Comparison of ENCODE assay signal across 18 cellular contexts in the genomic region with DNA sequence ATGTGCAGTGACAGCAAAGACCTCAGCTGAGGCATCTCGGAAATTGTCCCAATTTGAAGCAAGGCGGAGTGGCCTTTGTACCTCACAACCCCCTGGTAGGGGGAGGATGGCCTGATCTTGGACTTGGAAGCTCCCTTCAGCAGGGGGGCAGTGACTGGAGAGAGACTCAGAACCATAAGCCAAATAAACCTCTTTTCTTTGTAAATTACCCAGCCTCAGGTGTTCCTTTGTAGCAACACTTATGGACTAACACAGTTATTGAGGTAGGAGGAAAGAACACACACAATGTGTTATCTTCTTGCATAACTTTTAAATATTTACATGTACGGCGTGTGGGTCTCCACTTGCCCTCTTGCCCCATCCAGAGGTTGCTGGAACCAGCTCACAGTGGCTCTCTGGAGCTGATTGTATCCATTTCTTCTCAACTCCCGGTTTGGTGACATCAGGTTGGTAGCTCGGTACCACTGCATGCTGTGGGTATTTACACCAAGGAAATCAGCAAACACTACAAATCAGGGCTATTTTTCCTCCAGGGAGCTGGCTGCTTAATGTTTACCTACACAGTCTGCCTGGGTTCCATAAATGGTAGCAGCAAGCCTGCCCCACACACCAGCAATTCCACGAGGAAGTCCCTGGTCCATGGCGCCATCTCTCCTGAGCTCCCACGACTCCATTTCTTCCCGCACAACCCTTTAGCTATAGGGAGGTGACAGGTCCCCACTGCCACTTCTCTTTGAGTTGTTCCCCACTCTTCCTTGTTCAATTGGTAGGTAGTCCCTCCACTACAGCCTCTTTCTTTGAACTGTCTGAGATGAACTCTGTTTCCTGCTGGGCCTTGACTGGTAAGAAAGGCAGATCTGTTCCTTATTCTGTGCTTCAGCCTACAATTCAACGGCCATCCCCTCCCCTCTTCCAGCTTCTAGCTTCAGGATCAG. TPM values are rescaled to one million over a fixed set of nuclear protein-coding genes. Genes with fewer than 3 reads are reported as not detected.
DNase-seq lines count a peak whose midpoint lies in the region; ATAC-seq and TF ChIP-seq lines count a peak whose summit lies in the region.
"Had no signal": no experiment of that assay in that cellular context is flagged by ENCODE, and none has a peak within 500 bp of the region (broad histone marks: within the 10 kb centered on the region; RNA-seq: fewer than 3 reads in every experiment).

No MANE protein-coding gene starts in this region.

- peak; percentile 83 for ATAC-seq in left lobe of liver
- ATAC-seq in HG03139 (IDR thresholded peaks at IDR 0.05; ENCODE audit: unreplicated experiment) = no peak
- ATAC-seq: A549, K562 had no signal

- DNase-seq in DMS53 (lab: John Stamatoyannopoulos, UW) (peak; percentile 6), DMS53 treated with DMSO at 0.1 percent for 48 hours (lab: John Stamatoyannopoulos, UW; ENCODE audit: unreplicated experiment) (no peak), left lobe of liver (ENCODE audit: low spot score) (peak; percentile 86), nephron progenitor cell (no peak), C1 segment of cervical spinal cord (lab: John Stamatoyannopoulos, UW) (no peak), T-helper 9 cell (no peak)
- DNase-seq in stimulated activated CD4-positive, alpha-beta T cell treated with anti-CD3 and anti-CD28 coated beads, Interleukin-12 subunit alpha, Interleukin-12 subunit beta, amount 100 ng/mL, for 4 hours = no peak
- DNase-seq: AML-193; CD4-positive, alpha-beta memory T cell; DMS 273 treated with DMSO at 0.1 percent for 48 hours; DMS79; GF-D8; H9; IMR-90 had no signal

- no peaks in the 10 kb centered on the region for H3K27me3 Mint-ChIP-seq in nephron progenitor cell (ENCODE audit: low read depth, poor library complexity)

- H3K27ac Mint-ChIP-seq in nephron progenitor cell = peak overlapping the region; percentile 31

- no peak for TF ChIP-seq CTCF in nephron progenitor cell (IDR thresholded peaks at IDR 0.05)

- H3K4me1 Mint-ChIP-seq in nephron progenitor cell = peaks cover 23% of the 10 kb centered on the region
- H3K4me1 Mint-ChIP-seq: CD14-positive monocyte; CD4-positive, alpha-beta memory T cell; H9 had no signal

- peaks cover 9% of the 10 kb centered on the region for H3K9me3 Mint-ChIP-seq in nephron progenitor cell

- H3K36me3 Mint-ChIP-seq in nephron progenitor cell (ENCODE audit: low read depth) = no peaks in the 10 kb centered on the region
- H3K36me3 Mint-ChIP-seq: CD14-positive monocyte; CD4-positive, alpha-beta memory T cell had no signal

- H3K4me3 Mint-ChIP-seq in nephron progenitor cell = no peak overlapping the region
- H3K4me3 Mint-ChIP-seq: CD14-positive monocyte; CD4-positive, alpha-beta memory T cell; H9 had no signal

RNA-seq across cellular contexts. Expression of a gene that starts 54.3 kb away (rescaled TPM):
- total RNA-seq in left lobe of liver = 5.1 TPM

Comparison
In these comparisons a context has a peak if more than half of its experiments do, and no peak if none do; other contexts are left out.
1. DNase-seq: peak in DMS53 (single experiment) and left lobe of liver (single experiment); none in DMS53 treated with DMSO at 0.1 percent for 48 hours (single experiment), nephron progenitor cell (single experiment), C1 segment of cervical spinal cord (0 of 14), stimulated activated CD4-positive, alpha-beta T cell treated with anti-CD3 and anti-CD28 coated beads, Interleukin-12 subunit alpha, Interleukin-12 subunit beta, amount 100 ng/mL, for 4 hours (single experiment) and T-helper 9 cell (single experiment).